In the genomic region with DNA sequence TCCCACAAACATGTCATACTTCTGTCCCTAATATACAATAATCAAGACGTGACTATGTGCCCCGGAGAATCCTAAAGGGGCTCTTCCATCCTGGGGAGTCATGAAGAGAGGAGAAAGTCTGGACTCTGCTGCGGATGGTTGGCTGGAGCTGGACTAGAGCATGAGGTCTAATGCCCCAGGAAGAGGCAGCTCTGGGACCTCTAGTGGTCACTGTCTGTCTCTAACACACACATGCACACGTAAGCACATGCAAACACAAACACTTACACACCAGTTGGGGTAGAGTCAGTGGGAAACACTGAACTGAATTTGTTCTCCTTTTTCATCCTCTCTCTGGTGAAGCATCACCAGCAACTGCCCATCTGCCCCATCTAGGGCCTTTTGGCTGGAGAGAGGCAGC, we compare ENCODE assay signal across 10 cellular contexts.
A peak's percentile ranks its signal among the peaks of the same experiment; 100 is the strongest.
DNase-seq lines count a peak whose midpoint lies in the region; ATAC-seq and TF ChIP-seq lines count a peak whose summit lies in the region.
"Had no signal": no experiment of that assay in that cellular context is flagged by ENCODE, and none has a peak within 500 bp of the region (broad histone marks: within the 10 kb centered on the region; RNA-seq: fewer than 3 reads in every experiment).

No MANE protein-coding gene starts in this region.

- no peaks in the 10 kb centered on the region for H3K4me1 ChIP-seq in OCI-LY1 (ENCODE audit: insufficient read depth, low read length, severe bottlenecking)
- no peaks in the 10 kb centered on the region for H3K4me1 ChIP-seq in left ventricle myocardium inferior
- no peaks in the 10 kb centered on the region for H3K4me1 ChIP-seq in upper lobe of right lung

- intact Hi-C loops in left ventricle myocardium inferior (cut with micrococcal nuclease) = no loop called here
- intact Hi-C loops in upper lobe of right lung (cut with DNase I) = no loop called here

- no peak overlapping the region for H2AFZ ChIP-seq in OCI-LY1 (ENCODE audit: low read length)

- H3K9me3 ChIP-seq in OCI-LY1 (ENCODE audit: low read length) (no peaks in the 10 kb centered on the region), left ventricle myocardium inferior (replicated peaks) (no peaks in the 10 kb centered on the region), upper lobe of right lung (no peaks in the 10 kb centered on the region)

- H3K9me2 ChIP-seq in OCI-LY1 (ENCODE audit: low read depth, low read length) = no peaks in the 10 kb centered on the region

- H3F3A ChIP-seq in OCI-LY1 (ENCODE audit: insufficient read depth, low read length) = no peaks in the 10 kb centered on the region

- no peak overlapping the region for H3K9ac ChIP-seq in OCI-LY1 (ENCODE audit: low read length)

- no peak overlapping the region for H3K27ac ChIP-seq in OCI-LY1 (ENCODE audit: low read depth, low read length, poor library complexity, severe bottlenecking)
- no peak overlapping the region for H3K27ac ChIP-seq in left ventricle myocardium inferior (replicated peaks)
- no peak overlapping the region for H3K27ac ChIP-seq in upper lobe of right lung

- H3K4me2 ChIP-seq in OCI-LY1 (ENCODE audit: low read length) = no peak overlapping the region

- no peaks in the 10 kb centered on the region for H3K79me2 ChIP-seq in OCI-LY1 (ENCODE audit: insufficient read depth, low read length)

- TF ChIP-seq CTCF in OCI-LY1 (IDR thresholded peaks at IDR 0.05; ENCODE audit: low read length) = peak; percentile 31; the same call in 1 of the 2 replicates
- TF ChIP-seq CTCF in left ventricle myocardium inferior (IDR thresholded peaks at IDR 0.05; ENCODE audit: borderline replicate concordance) = peak; percentile 48
- TF ChIP-seq CTCF in upper lobe of right lung (IDR thresholded peaks at IDR 0.05) = no peak

- no peaks in the 10 kb centered on the region for H4K20me1 ChIP-seq in OCI-LY1 (ENCODE audit: insufficient read depth, low read length)

- H3K4me3 ChIP-seq in OCI-LY1 (ENCODE audit: low read depth, low read length, poor library complexity, severe bottlenecking) (no peak overlapping the region), left ventricle myocardium inferior (no peak overlapping the region), upper lobe of right lung (no peak overlapping the region)

- H3K27me3 ChIP-seq in OCI-LY1 (ENCODE audit: insufficient read depth, low read length) = no peaks in the 10 kb centered on the region
- peaks cover 16% of the 10 kb centered on the region for H3K27me3 ChIP-seq in left ventricle myocardium inferior (ENCODE audit: low read depth)
- no peaks in the 10 kb centered on the region for H3K27me3 ChIP-seq in upper lobe of right lung

- ATAC-seq in upper lobe of right lung = peak; percentile 24

- DNase-seq in SIG-M5 treated with dmso at 0.1 percent for 504 hours (lab: John Stamatoyannopoulos, UW; ENCODE audit: unreplicated experiment) = peak; percentile 9
- no peak for DNase-seq in SIG-M5 (lab: John Stamatoyannopoulos, UW)
- no peak for DNase-seq in left ventricle myocardium inferior
- DNase-seq in upper lobe of right lung = no peak
- no peak for DNase-seq in HPDE6-E6E7 (ENCODE audit: extremely low spot score)
- DNase-seq in NCI-H1694 (lab: John Stamatoyannopoulos, UW) = no peak
- DNase-seq in COLO668 (lab: John Stamatoyannopoulos, UW; ENCODE audit: unreplicated experiment) = no peak
- DNase-seq: activated B cell treated with CpG ODN at 0.5 μM for 24 hours; activated naive CD4-positive, alpha-beta T cell treated with anti-CD3 and anti-CD28 coated beads, Interleukin-2, amount 10 ng/mL, durations not matched to agents 7 days and 5 days had no signal

- H3K36me3 ChIP-seq in OCI-LY1 (ENCODE audit: insufficient read depth, low read length) (no peaks in the 10 kb centered on the region), left ventricle myocardium inferior (no peaks in the 10 kb centered on the region), upper lobe of right lung (no peaks in the 10 kb centered on the region)
